8 cellular contexts compared by ENCODE assay signal in the genomic region with DNA sequence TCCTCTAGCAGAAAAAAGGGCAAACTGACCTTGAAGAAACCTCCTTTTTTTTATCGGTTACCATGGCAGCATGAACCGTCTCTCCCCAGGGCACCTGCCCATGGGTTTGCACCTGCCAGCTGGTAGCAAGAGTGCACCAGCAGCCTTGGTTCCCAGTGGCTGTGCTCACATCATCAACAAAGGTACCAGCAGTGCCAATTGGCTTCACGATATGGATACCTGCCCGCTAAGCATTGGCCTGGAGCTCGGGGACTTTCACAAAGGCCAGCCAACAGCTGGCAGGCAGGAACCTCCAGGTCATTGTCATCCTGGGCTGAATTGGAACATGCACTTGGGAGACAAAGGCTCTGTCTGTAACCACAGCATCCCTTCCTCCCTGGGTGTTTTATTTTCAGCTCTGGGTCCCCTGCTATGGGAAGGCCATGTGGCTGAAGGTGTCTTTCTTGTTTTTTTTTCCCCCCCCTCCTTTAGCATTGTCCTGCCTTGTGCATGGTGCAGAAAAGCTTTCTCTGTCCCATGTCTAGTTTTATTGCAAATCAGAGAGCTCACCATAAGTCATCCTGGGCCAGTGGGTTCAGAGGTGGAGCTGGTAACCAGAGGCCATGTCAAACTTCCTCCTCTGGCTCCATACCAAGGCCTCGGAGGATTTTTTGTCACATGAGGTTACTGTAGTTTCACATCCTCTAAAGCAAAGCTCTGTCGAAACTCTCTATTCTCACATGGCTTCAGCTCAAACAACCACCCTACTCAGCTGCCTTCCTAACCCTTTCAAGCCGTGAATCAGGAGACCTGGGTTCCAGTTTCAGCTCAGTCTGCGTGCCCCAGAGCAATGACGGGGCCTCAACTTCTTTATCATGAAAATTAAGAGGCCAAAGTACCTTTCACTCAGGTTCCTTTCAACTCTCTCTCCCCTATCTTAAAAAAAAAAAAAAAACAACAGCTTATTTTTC.
A peak's percentile ranks its signal among the peaks of the same experiment; 100 is the strongest.
DNase-seq lines count a peak whose midpoint lies in the region; ATAC-seq lines count a peak whose summit lies in the region.

No MANE protein-coding gene starts in this region.

- ATAC-seq in GM18858 (IDR thresholded peaks at IDR 0.05; ENCODE audit: unreplicated experiment) (peak; percentile 99), HG02798 (IDR thresholded peaks at IDR 0.05; ENCODE audit: poor library complexity, unreplicated experiment) (peak; percentile 99), left cardiac atrium (peak; percentile 82 to 91)

- H3K4me1 ChIP-seq in HAP-1, result peaks cover 5% of the 10 kb centered on the region

- H3K9me3 ChIP-seq in HAP-1, result no peaks in the 10 kb centered on the region

- DNase-seq in NCI-H146 treated with DMSO at 0.1 percent for 48 hours (lab: John Stamatoyannopoulos, UW; ENCODE audit: unreplicated experiment) (peak; percentile 92), left cardiac atrium (peak; percentile 50), H4 (ENCODE audit: low spot score) (no peak), HAP-1 (ENCODE audit: low spot score in 2 of 2) (no peak)
- peak; percentile 6 for DNase-seq in activated CD8-positive, alpha-beta memory T cell treated with anti-CD3 and anti-CD28 coated beads, Interleukin-2, amount 50 U/mL, for 24 hours (ENCODE audit: extremely low read depth)
- DNase-seq in stimulated activated CD4-positive, alpha-beta T cell treated with anti-CD3 and anti-CD28 coated beads, Interleukin-12 subunit alpha, Interleukin-12 subunit beta, amount 100 ng/mL, for 48 hours (ENCODE audit: low read depth in 2 of 3, low spot score in 1 of 3), result peak; percentile 33 to 47 (median 36)

- intact Hi-C loops in left cardiac atrium (cut with DNase I), result no loop called here

- no peaks in the 10 kb centered on the region for H3K27me3 ChIP-seq in HAP-1 (ENCODE audit: low read depth)

- H3K36me3 ChIP-seq in HAP-1 (replicated peaks), result no peaks in the 10 kb centered on the region

- no peak overlapping the region for H3K4me3 ChIP-seq in HAP-1

- in situ Hi-C loops in HAP-1 (cut with MboI; ENCODE audit: low sequenced_read_pairs), result no loop called here

Comparison
In these comparisons a context has a peak if more than half of its experiments do, and no peak if none do; other contexts are left out.
1. DNase-seq: peak in NCI-H146 treated with DMSO at 0.1 percent for 48 hours (single experiment), activated CD8-positive, alpha-beta memory T cell treated with anti-CD3 and anti-CD28 coated beads, Interleukin-2, amount 50 U/mL, for 24 hours (single experiment), left cardiac atrium (single experiment) and stimulated activated CD4-positive, alpha-beta T cell treated with anti-CD3 and anti-CD28 coated beads, Interleukin-12 subunit alpha, Interleukin-12 subunit beta, amount 100 ng/mL, for 48 hours (3 of 3); none in H4 (single experiment) and HAP-1 (0 of 2).
2. Peak in every context shown above with its lines, with median percentiles within 50 percentile points of each other: ATAC-seq.